Comparison of ENCODE assay signal across 1 cellular context in the genomic region with DNA sequence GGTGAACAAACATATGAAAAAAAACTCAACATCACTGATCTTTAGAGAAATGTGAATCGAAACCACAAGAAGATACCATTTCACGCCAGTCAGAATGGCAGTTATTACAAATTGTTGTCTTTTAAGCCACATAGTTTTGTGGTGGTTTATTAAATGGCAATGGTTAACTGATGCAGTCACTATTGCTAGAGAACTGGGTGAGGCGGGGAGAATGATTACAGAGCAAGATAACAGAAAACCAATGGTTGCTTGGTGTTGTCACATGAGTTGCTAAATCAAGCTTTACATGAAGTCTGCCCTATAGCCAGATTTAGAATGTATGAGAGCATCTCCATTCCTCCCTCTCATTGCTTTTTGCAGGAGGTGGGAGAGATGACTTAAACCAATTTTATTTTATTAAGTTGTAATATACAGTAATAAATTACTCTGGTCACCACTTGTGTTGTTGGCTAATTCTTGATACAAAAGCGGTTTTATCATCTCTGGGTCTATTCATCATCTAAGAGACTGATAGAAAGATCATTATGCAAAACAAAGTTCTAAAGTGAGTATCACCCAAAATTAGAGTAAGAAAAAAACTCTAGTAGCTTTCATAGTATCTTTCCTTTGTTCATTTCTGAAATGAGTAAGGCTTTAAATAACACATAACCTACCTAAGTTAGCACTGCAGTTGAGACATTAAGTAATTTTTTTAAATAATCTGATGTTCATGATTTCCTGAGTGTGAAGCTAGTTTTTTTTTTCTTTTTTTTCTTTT.
TF ChIP-seq lines count a peak whose summit lies in the region.

No MANE protein-coding gene starts in this region.

TF ChIP-seq in SK-N-SH, 30 proteins besides CTCF, POLR2A, EP300 and RAD21 (continued from another document):
- TF ChIP-seq POLR2AphosphoS5 (IDR thresholded peaks at IDR 0.05; ENCODE audit: low read depth, low read length): no peak
- no peak for TF ChIP-seq FOSL2 (IDR thresholded peaks at IDR 0.05; ENCODE audit: borderline replicate concordance, low read depth)
- TF ChIP-seq MXI1 (IDR thresholded peaks at IDR 0.05; ENCODE audit: low read depth, low read length): no peak
- no peak for TF ChIP-seq NRF1 (IDR thresholded peaks at IDR 0.05; ENCODE audit: low read depth, low read length)
